In the genomic region with DNA sequence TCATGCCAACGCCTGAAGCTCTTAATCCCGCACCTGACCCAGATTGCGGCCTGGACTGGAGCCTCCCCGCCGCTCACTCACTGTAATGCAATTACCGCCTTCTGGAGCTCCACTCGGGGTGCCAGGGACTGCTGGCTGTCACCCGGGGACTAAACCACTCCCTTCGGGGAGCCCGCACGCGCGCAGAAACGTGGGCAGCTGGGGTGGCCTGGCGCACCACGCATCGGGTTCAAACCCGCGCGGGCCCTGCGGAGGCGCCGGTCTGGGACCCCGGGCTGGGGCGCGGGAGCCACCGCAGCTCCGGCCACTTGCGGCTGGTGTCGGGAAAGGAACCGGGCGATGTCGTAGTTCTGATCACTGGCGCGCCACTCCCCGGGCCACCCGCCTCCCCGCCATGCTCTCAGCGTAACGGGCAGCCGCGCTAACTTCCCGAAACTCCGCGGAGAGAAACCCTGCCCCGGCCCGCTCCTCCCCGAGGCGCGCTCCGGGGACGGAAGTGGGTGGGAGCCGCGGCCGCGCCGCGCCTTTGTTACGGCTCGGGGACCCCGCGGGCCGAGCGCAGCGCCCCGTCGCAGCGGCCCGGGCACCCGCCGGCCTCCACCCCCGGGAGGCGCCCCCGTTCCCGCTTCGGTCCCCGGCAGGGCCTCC, we compare ENCODE assay signal across 8 cellular contexts.
DNase-seq lines count a peak whose midpoint lies in the region; ATAC-seq, FAIRE-seq and TF ChIP-seq lines count a peak whose summit lies in the region.

No MANE protein-coding gene starts in this region.

- no TSS peak for BruUV-seq in PC-3 (replicated peaks; lab: Mats Ljungman, UMichigan)

- H3K36me3 ChIP-seq in PC-3 (ENCODE audit: low read depth, low read length) = peaks cover 4% of the 10 kb centered on the region; the same call in 1 of the 2 replicates
- no peaks in the 10 kb centered on the region for H3K36me3 ChIP-seq in pancreas
- H3K36me3 ChIP-seq in uterus = no peaks in the 10 kb centered on the region

- H3K4me1 ChIP-seq in PC-3 (ENCODE audit: insufficient read depth, low read length) (peaks cover 13% of the 10 kb centered on the region; the same call in 1 of the 2 replicates), pancreas (peaks cover 0 to 12% (median 0%) of the 10 kb centered on the region in 3 donors), uterus (no peaks in the 10 kb centered on the region)

- 0 out of 2 replicates have a peak overlapping the region, but pooled peaks have one; percentile 9 for H2AFZ ChIP-seq in PC-3 (ENCODE audit: low read length)

- peak overlapping the region; percentile 82 for H3K4me3 Mint-ChIP-seq in glutamatergic neuron (ENCODE audit: unreplicated experiment)

- peaks cover 24% of the 10 kb centered on the region for H3K4me1 Mint-ChIP-seq in glutamatergic neuron (ENCODE audit: low read depth, unreplicated experiment)

- ATAC-seq in HG02970 (IDR thresholded peaks at IDR 0.05; ENCODE audit: low FRiP score, unreplicated experiment) (peak; percentile 42), PC-3 (peak; percentile 30), pancreas (peak; percentile 29 to 63 (median 48))

- H3K9ac ChIP-seq in PC-3 (ENCODE audit: low read length) = peak overlapping the region; percentile 89

- FAIRE-seq in pancreas (lab: Jason Lieb, UNC) = no peak

- peak overlapping the region; percentile 69 for H3K27ac ChIP-seq in PC-3 (ENCODE audit: low read length)
- H3K27ac ChIP-seq in pancreas = peak overlapping the region; percentile 86 to 96 (median 96)
- H3K27ac ChIP-seq in uterus = peak overlapping the region; percentile 96 to 99

- H3K9me3 ChIP-seq in PC-3 (ENCODE audit: low read length) (no peaks in the 10 kb centered on the region), pancreas (no peaks in the 10 kb centered on the region), uterus (no peaks in the 10 kb centered on the region)

- peaks cover 18% of the 10 kb centered on the region for H3K9me3 Mint-ChIP-seq in glutamatergic neuron (ENCODE audit: unreplicated experiment)

- no peak for TF ChIP-seq POLR2A in uterus (IDR thresholded peaks at IDR 0.05)

- peaks cover 53% of the 10 kb centered on the region for H3K79me2 ChIP-seq in PC-3 (ENCODE audit: low read length)

- CTCF ChIA-PET in PC-3 (lab: Charles Lee) = interaction anchor here (0.5 kb wide), 1 partner anchor 217 kb away, joined by 3 read pairs; no protein-coding TSS in a partner anchor

- H3K36me3 Mint-ChIP-seq in glutamatergic neuron (ENCODE audit: unreplicated experiment) = no peaks in the 10 kb centered on the region

- peaks cover 37% of the 10 kb centered on the region for H4K20me1 ChIP-seq in PC-3 (ENCODE audit: low read length)

- H3F3A ChIP-seq in PC-3 (ENCODE audit: low read length, unreplicated experiment) = no peaks in the 10 kb centered on the region

- peak; percentile 4 to 32 for DNase-seq in SHP77 (lab: John Stamatoyannopoulos, UW)
- no peak for DNase-seq in SHP77 treated with DMSO at 0.1 percent for 48 hours (lab: John Stamatoyannopoulos, UW)
- peak; percentile 30 for DNase-seq in PC-3
- peak; percentile 24 for DNase-seq in activated gamma-delta T cell treated with anti-CD3 and anti-CD28 coated beads, Interleukin-2, amount 50 U/mL, for 16 hours (ENCODE audit: low read depth)
- peak; percentile 55 for DNase-seq in glutamatergic neuron
- DNase-seq in pancreas = peak; percentile 57 to 86 (median 64)
- DNase-seq in uterus = peak; percentile 58 to 68

- H3K9me2 ChIP-seq in PC-3 (replicated peaks; ENCODE audit: low read length) = no peaks in the 10 kb centered on the region

- WGBS in pancreas, 2 donors = 0 to 1% methylated on average over 47 to 77 of the region's 77 CpGs

- intact Hi-C loops in PC-3 (cut with micrococcal nuclease) = loop anchor here (1.0 to 5.0 kb wide), 5 partner anchors 20 to 200 kb away; no protein-coding TSS in a partner anchor
- intact Hi-C loops in pancreas (cut with DNase I) = loop anchor here in 1 of 3 donors (10.0 kb wide), 1 partner anchor 110 kb away; no protein-coding TSS in a partner anchor
- intact Hi-C loops in uterus (cut with DNase I; ENCODE audit: low total_unique reads) = loop anchor here (10.0 kb wide), 1 partner anchor 140 kb away; no protein-coding TSS in a partner anchor

- H3K4me3 ChIP-seq in PC-3 (ENCODE audit: low read length) (peak overlapping the region; percentile 81), pancreas (peak overlapping the region; percentile 78 to 92 (median 82)), uterus (peak overlapping the region; percentile 74)

- H3K4me2 ChIP-seq in PC-3 (ENCODE audit: low read length) = peak overlapping the region; percentile 91

- no peaks in the 10 kb centered on the region for H3K27me3 ChIP-seq in PC-3 (ENCODE audit: low read length)
- H3K27me3 ChIP-seq in pancreas = no peaks in the 10 kb centered on the region
- H3K27me3 ChIP-seq in uterus = no peaks in the 10 kb centered on the region

- no peak for TF ChIP-seq CTCF in PC-3 (conservative IDR thresholded peaks at IDR 0.05; ENCODE audit: low read depth, low read length)
- no peak for TF ChIP-seq CTCF in glutamatergic neuron (IDR thresholded peaks at IDR 0.05; ENCODE audit: partially characterized antibody, unreplicated experiment)
- no peak for TF ChIP-seq CTCF in pancreas (IDR thresholded peaks at IDR 0.05)
- no peak for TF ChIP-seq CTCF in uterus (IDR thresholded peaks at IDR 0.05)

- H3K27ac Mint-ChIP-seq in glutamatergic neuron (ENCODE audit: unreplicated experiment) = peak overlapping the region; percentile 81

- POLR2A ChIA-PET in PC-3 (lab: Charles Lee; ENCODE audit: unreplicated experiment) = no interaction called here

- peaks cover 17% of the 10 kb centered on the region for H3K27me3 Mint-ChIP-seq in glutamatergic neuron (ENCODE audit: unreplicated experiment)
